1 cellular context compared by ENCODE assay signal in the genomic region with DNA sequence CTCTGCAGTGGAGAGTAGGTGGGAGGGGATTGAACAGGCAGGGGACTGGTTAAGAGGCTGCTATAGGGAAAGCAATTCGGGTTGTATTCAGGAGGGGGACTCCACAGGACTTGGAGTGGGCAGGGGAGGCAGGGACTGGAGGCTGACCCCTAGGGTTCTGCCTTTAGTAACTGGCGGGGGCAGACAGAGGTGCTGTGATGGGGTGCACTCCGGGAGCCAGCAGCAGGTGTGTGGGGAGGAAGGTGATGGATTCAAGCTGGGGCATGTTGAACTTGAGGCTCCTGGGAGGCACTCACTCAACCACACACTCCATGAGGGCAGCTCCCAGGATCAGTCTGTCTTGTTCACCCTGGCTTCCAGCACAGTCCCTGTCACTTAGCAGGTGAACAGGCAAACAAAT.
TF ChIP-seq lines count a peak whose summit lies in the region.

No MANE protein-coding gene starts in this region.

TF ChIP-seq in IMR-90, 13 proteins besides CTCF, POLR2A, EP300 and RAD21 (continued from another document):
- TF ChIP-seq, protein P1, sequence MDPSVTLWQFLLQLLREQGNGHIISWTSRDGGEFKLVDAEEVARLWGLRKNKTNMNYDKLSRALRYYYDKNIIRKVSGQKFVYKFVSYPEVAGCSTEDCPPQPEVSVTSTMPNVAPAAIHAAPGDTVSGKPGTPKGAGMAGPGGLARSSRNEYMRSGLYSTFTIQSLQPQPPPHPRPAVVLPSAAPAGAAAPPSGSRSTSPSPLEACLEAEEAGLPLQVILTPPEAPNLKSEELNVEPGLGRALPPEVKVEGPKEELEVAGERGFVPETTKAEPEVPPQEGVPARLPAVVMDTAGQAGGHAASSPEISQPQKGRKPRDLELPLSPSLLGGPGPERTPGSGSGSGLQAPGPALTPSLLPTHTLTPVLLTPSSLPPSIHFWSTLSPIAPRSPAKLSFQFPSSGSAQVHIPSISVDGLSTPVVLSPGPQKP (IDR thresholded peaks at IDR 0.05; ENCODE audit: borderline replicate concordance, low read depth, low read length), result no peak
TF ChIP-seq in IMR-90: peak in this region for 0.
